In the genomic region with DNA sequence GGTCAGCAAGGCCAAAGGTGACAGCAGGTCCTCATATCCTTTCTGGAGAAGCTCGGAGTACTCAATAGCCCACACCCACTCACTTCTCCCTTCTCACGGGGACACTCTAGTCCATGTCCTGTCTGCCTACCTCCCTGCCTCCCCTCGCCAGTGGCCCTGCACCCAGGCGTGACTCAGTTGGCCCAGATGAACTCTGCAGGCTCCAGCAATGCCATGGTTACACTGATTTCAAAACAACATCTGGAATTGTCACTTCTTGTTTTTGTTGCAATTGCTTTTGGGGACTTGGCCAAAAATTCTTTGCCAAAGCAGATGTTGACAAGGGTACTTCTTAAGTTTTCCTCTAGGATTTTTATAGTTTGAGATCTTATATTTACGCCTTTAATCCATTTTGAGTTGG, we compare ENCODE assay signal across 18 cellular contexts. TPM values are rescaled to one million over a fixed set of nuclear protein-coding genes. Genes with fewer than 3 reads are reported as not detected.
"Had no signal": no experiment of that assay in that cellular context is flagged by ENCODE, and none has a peak within 500 bp of the region (broad histone marks: within the 10 kb centered on the region; RNA-seq: fewer than 3 reads in every experiment).

No MANE protein-coding gene starts in this region.

- H3K4me3 ChIP-seq: left lung, sigmoid colon, stomach, tibial nerve had no signal

- DNase-seq: activated CD4-positive, alpha-beta T cell treated with anti-CD3 and anti-CD28 coated beads, Interleukin-2, amount 50 U/mL, for 1 hour; activated CD8-positive, alpha-beta T cell treated with anti-CD3 and anti-CD28 coated beads for 36 hours; activated naive CD8-positive, alpha-beta T cell treated with anti-CD3 and anti-CD28 coated beads, Interleukin-2, amount 50 U/mL, for 24 hours; activated T-cell treated with anti-CD3 and anti-CD28 coated beads, Interleukin-2, amount 50 U/mL, for 4 hours; effector memory CD4-positive, alpha-beta T cell; kidney glomerular epithelial cell; left lung; mammary epithelial cell; posterior cingulate gyrus; sigmoid colon; small intestine; stimulated activated naive B cell treated with anti-CD40 and anti-IgM and Interleukin-4, amounts not matched to agents 10 μg/mL and 1 μg/mL and 100 μg/mL, for 72 hours; stomach; T-helper 9 cell had no signal

- H3K36me3 ChIP-seq: left lung, sigmoid colon, stomach, tibial nerve had no signal

- H3K4me1 ChIP-seq: left lung, sigmoid colon, stomach, tibial nerve had no signal

- ATAC-seq: activated CD8-positive, alpha-beta T cell treated with anti-CD3 and anti-CD28 coated beads for 36 hours; activated naive CD8-positive, alpha-beta T cell treated with anti-CD3 and anti-CD28 coated beads, Interleukin-2, amount 50 U/mL, for 24 hours; activated T-cell treated with anti-CD3 and anti-CD28 coated beads, Interleukin-2, amount 50 U/mL, for 4 hours; activated T-helper 17 cell treated with anti-CD3 and anti-CD28 coated beads, Interleukin-2, amount 50 U/mL, for 72 hours; left lung; stimulated activated naive B cell treated with anti-CD40 and anti-IgM and Interleukin-4, amounts not matched to agents 10 μg/mL and 1 μg/mL and 100 μg/mL, for 72 hours; WTC11 had no signal

- H3K27me3 ChIP-seq: left lung, sigmoid colon, stomach, tibial nerve had no signal

- H3K27ac ChIP-seq: left lung, sigmoid colon, stomach had no signal

RNA-seq across cellular contexts. Expression of a gene that starts 13.0 kb away (rescaled TPM):
- total RNA-seq: fibroblast of villous mesenchyme had no signal
